8 cellular contexts compared by ENCODE assay signal in genomic region chr6:110814488-110815259, GRCh38. TPM values are rescaled to one million over a fixed set of nuclear protein-coding genes. Genes with fewer than 3 reads are reported as not detected.
DNase-seq lines count a peak whose midpoint lies in the region; ATAC-seq and TF ChIP-seq lines count a peak whose summit lies in the region.

No MANE protein-coding gene starts in this region.

- DNase-seq in GM10248 (ENCODE audit: extremely low spot score) (peak; percentile 73), NB4 (ENCODE audit: low read depth) (peak; percentile 88), kidney epithelial cell (ENCODE audit: low read depth) (no peak), GDM1 (lab: John Stamatoyannopoulos, UW) (no peak)
- peak; percentile 45 for DNase-seq in central memory CD4-positive, alpha-beta T cell
- peak; percentile 16 to 51 for DNase-seq in stimulated activated CD4-positive, alpha-beta T cell treated with anti-CD3 and anti-CD28 coated beads, Interleukin-15, amount 100 ng/mL, for 48 hours (ENCODE audit: low read depth in 2 of 2)

- ATAC-seq in activated CD4-positive, CD25-positive, alpha-beta regulatory T cell treated with anti-CD3 and anti-CD28 coated beads, Interleukin-2, amount 50 U/mL, for 24 hours: peak; percentile 2 to 4

- TF ChIP-seq POLR2A in NB4 (IDR thresholded peaks at IDR 0.05; ENCODE audit: extremely low read depth, insufficient read length): peak; percentile 20

- CTCF ChIA-PET in GM10248 (lab: Yijun Ruan, JAX) (interaction anchor here (0.8 to 1.7 kb wide), 6 partner anchors 35 to 136 kb away, joined by 3 to 5 read pairs (median 4); partner anchors contain the start of gene AMD1), HEK293 (lab: Yijun Ruan, JAX) (interaction anchor here (0.6 to 2.2 kb wide), 7 partner anchors 33 to 132 kb away, joined by 3 to 13 read pairs (median 4); no protein-coding TSS in a partner anchor)

- no peaks in the 10 kb centered on the region for H3K36me3 ChIP-seq in HEK293 (ENCODE audit: control insufficient read depth in 2 of 2, insufficient read depth in 1 of 2, low read length in 2 of 2)
- H3K36me3 ChIP-seq in kidney epithelial cell (ENCODE audit: control insufficient read depth, insufficient read depth, low read length): no peaks in the 10 kb centered on the region

- no peaks in the 10 kb centered on the region for H3K9me3 ChIP-seq in HEK293 (ENCODE audit: control insufficient read depth, insufficient read depth, low read depth, low read length)

- TF ChIP-seq CTCF in GM10248 (IDR thresholded peaks at IDR 0.05; ENCODE audit: control extremely low read depth, extremely low read depth, low read depth, missing control alignments) (no peak), HEK293 (tag by site-specific recombination; IDR thresholded peaks at IDR 0.05) (peak; percentile 42), NB4 (IDR thresholded peaks at IDR 0.05; ENCODE audit: low read depth, low read length) (no peak), kidney epithelial cell (IDR thresholded peaks at IDR 0.05; ENCODE audit: insufficient read depth, low read length, poor library complexity, severe bottlenecking) (no peak)

- H3K27ac ChIP-seq in HEK293 (ENCODE audit: extremely low read depth, low read depth, low read length): peak overlapping the region; percentile 79

- no peaks in the 10 kb centered on the region for H3K27me3 ChIP-seq in kidney epithelial cell (ENCODE audit: control insufficient read depth, insufficient read depth, low read length)

- POLR2A ChIA-PET in GM10248 (lab: Yijun Ruan, JAX) (interaction anchor here (0.6 to 3.8 kb wide), 13 partner anchors 9 to 1027 kb away, joined by 3 to 123 read pairs (median 5); partner anchors contain the start of genes AMD1, GTF3C6 and RPF2), HEK293 (lab: Yijun Ruan, JAX) (interaction anchor here (0.6 to 4.6 kb wide), 38 partner anchors 7 to 1833 kb away, joined by 3 to 339 read pairs (median 4); partner anchors contain the start of genes AMD1, GTF3C6 and RPF2)

- peaks cover 10% of the 10 kb centered on the region; the same call in 1 of the 2 replicates for H3K4me1 ChIP-seq in HEK293 (ENCODE audit: control insufficient read depth, insufficient read depth, low read length)

- H3K4me3 ChIP-seq in HEK293 (ENCODE audit: low read depth, low read length) (peak overlapping the region; percentile 95), NB4 (ENCODE audit: low read depth, low read length) (peak overlapping the region; percentile 73), kidney epithelial cell (ENCODE audit: low read depth, low read length) (peak overlapping the region; percentile 85)

TF ChIP-seq in HEK293, 187 proteins besides CTCF, POLR2A, EP300 and RAD21 (continues in another document):
- TF ChIP-seq ZNF423 (tag by site-specific recombination; IDR thresholded peaks at IDR 0.05) (peak; percentile 53; the same call in 1 of the 2 replicates), SP7 (tag by site-specific recombination; IDR thresholded peaks at IDR 0.05) (no peak), YY1 (tag by site-specific recombination; IDR thresholded peaks at IDR 0.05) (no peak), ZNF23 (tag by site-specific recombination; IDR thresholded peaks at IDR 0.05; ENCODE audit: borderline replicate concordance) (no peak), ZNF132 (tag by site-specific recombination; IDR thresholded peaks at IDR 0.05; ENCODE audit: borderline replicate concordance) (no peak), ZNF391 (tag by site-specific recombination; IDR thresholded peaks at IDR 0.05; ENCODE audit: borderline replicate concordance, low read depth) (no peak), ZNF449 (tag by site-specific recombination; IDR thresholded peaks at IDR 0.05) (no peak), ZNF791 (tag by site-specific recombination; IDR thresholded peaks at IDR 0.05) (no peak), ZFHX2 (tag by site-specific recombination; conservative IDR thresholded peaks at IDR 0.05) (no peak), ZSCAN30 (tag by site-specific recombination; IDR thresholded peaks at IDR 0.05) (no peak), ZNF37A (tag by site-specific recombination; IDR thresholded peaks at IDR 0.05) (no peak), ZNF571 (tag by site-specific recombination; IDR thresholded peaks at IDR 0.05) (no peak), ZNF114 (tag by site-specific recombination; IDR thresholded peaks at IDR 0.05) (no peak), ZNF558 (tag by site-specific recombination; IDR thresholded peaks at IDR 0.05) (no peak), SP2 (tag by site-specific recombination; IDR thresholded peaks at IDR 0.05) (no peak), ZNF596 (tag by site-specific recombination; IDR thresholded peaks at IDR 0.05) (0 out of 2 replicates have a peak, but pooled peaks have one; percentile 13), ZNF366 (tag by site-specific recombination; conservative IDR thresholded peaks at IDR 0.05) (no peak), ZNF398 (tag by site-specific recombination; IDR thresholded peaks at IDR 0.05) (no peak), ZNF792 (tag by site-specific recombination; IDR thresholded peaks at IDR 0.05) (no peak), ZNF48 (tag by site-specific recombination; IDR thresholded peaks at IDR 0.05) (no peak), PRDM4 (tag by site-specific recombination; IDR thresholded peaks at IDR 0.05) (no peak), ZNF621 (tag by site-specific recombination; IDR thresholded peaks at IDR 0.05) (no peak), ZNF629 (tag by site-specific recombination; IDR thresholded peaks at IDR 0.05) (no peak), ZNF302 (tag by site-specific recombination; IDR thresholded peaks at IDR 0.05; ENCODE audit: low read depth) (no peak)
- TF ChIP-seq, protein P1, sequence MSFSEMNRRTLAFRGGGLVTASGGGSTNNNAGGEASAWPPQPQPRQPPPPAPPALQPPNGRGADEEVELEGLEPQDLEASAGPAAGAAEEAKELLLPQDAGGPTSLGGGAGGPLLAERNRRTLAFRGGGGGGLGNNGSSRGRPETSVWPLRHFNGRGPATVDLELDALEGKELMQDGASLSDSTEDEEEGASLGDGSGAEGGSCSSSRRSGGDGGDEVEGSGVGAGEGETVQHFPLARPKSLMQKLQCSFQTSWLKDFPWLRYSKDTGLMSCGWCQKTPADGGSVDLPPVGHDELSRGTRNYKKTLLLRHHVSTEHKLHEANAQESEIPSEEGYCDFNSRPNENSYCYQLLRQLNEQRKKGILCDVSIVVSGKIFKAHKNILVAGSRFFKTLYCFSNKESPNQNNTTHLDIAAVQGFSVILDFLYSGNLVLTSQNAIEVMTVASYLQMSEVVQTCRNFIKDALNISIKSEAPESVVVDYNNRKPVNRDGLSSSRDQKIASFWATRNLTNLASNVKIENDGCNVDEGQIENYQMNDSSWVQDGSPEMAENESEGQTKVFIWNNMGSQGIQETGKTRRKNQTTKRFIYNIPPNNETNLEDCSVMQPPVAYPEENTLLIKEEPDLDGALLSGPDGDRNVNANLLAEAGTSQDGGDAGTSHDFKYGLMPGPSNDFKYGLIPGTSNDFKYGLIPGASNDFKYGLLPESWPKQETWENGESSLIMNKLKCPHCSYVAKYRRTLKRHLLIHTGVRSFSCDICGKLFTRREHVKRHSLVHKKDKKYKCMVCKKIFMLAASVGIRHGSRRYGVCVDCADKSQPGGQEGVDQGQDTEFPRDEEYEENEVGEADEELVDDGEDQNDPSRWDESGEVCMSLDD (tag by site-specific recombination; IDR thresholded peaks at IDR 0.05): peak; percentile 55

RNA-seq across cellular contexts. Expression of gene CDK19, which starts 0.6 kb away (rescaled TPM):
- total RNA-seq in kidney epithelial cell: 15.1 and 17.6 TPM in 2 replicates

RNA-seq across cellular contexts. Expression of gene AMD1, which starts 59.9 kb away (rescaled TPM):
- 90.1 and 93.6 TPM in 2 replicates for total RNA-seq in kidney epithelial cell

Comparison
In these comparisons a context has a peak if more than half of its experiments do, and no peak if none do; other contexts are left out.
1. DNase-seq: peak in GM10248 (single experiment), NB4 (single experiment), central memory CD4-positive, alpha-beta T cell (single experiment) and stimulated activated CD4-positive, alpha-beta T cell treated with anti-CD3 and anti-CD28 coated beads, Interleukin-15, amount 100 ng/mL, for 48 hours (2 of 2); none in kidney epithelial cell (single experiment) and GDM1 (single experiment).
2. Peak in every context shown above with its lines, with median percentiles within 50 percentile points of each other: H3K4me3 ChIP-seq.